In the genomic region with DNA sequence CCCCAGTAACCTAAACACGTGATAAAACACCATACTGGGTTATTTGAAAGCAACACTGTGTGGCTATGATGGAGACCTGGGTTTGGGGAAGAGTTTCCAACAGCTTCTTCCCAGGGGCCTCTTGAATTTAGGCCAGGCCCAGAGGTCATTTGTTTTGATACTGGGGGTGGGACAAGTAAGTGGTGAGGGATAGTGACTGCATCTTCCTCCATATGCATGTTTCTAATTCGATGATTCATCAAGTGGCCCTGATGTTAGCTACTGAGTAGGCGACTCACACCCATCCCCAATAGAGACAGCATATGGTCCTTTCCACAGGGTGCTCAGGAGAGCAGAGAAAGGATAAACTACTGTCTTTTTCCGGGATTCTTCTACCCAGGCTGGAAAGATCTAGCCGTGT, we compare ENCODE assay signal across 20 cellular contexts. TPM values are rescaled to one million over a fixed set of nuclear protein-coding genes. Genes with fewer than 3 reads are reported as not detected.
DNase-seq lines count a peak whose midpoint lies in the region; ATAC-seq and TF ChIP-seq lines count a peak whose summit lies in the region.
"Had no signal": no experiment of that assay in that cellular context is flagged by ENCODE, and none has a peak within 500 bp of the region (broad histone marks: within the 10 kb centered on the region; RNA-seq: fewer than 3 reads in every experiment).

No MANE protein-coding gene starts in this region.

- DNase-seq in Daoy (ENCODE audit: low read depth) (peak; percentile 58), NB4 (ENCODE audit: low read depth) (peak; percentile 9), breast epithelium (ENCODE audit: low spot score in 2 of 2) (no peak), mesendoderm (peak; percentile 28), mesothelial cell of epicardium (ENCODE audit: low spot score in 2 of 2, unreplicated experiment in 2 of 2) (no peak), OCI-LY7 (ENCODE audit: low spot score) (no peak)
- DNase-seq: activated CD4-positive, alpha-beta T cell treated with anti-CD3 and anti-CD28 coated beads, Interleukin-2, amount 10 ng/mL, durations not matched to agents 7 days and 5 days; activated T-cell treated with anti-CD3 and anti-CD28 coated beads, Interleukin-2, amount 50 U/mL, for 4 hours; amniotic stem cell; left cardiac atrium; naive B cell; NCI-H1092; right cardiac atrium; stimulated activated CD4-positive, alpha-beta T cell treated with anti-CD3 and anti-CD28 coated beads, Interleukin-4, amount 100 ng/mL, for 4 hours; stimulated activated naive CD4-positive, alpha-beta T cell had no signal

- H3K27ac Mint-ChIP-seq in mesothelial cell of epicardium, result no peak overlapping the region
- H3K27ac Mint-ChIP-seq: activated CD4-positive, alpha-beta T cell treated with anti-CD3 and anti-CD28 coated beads, Interleukin-2, amount 10 ng/mL, durations not matched to agents 7 days and 5 days; naive B cell had no signal

- H4K5ac ChIP-seq in mesendoderm (ENCODE audit: low read length), result no peak overlapping the region

- peaks cover 34% of the 10 kb centered on the region for H3K27me3 Mint-ChIP-seq in mesothelial cell of epicardium (ENCODE audit: low read depth)

- no CpG with 5 or more reads among the region's 5 CpGs for WGBS in mesendoderm (ENCODE audit: extremely low coverage, insufficient coverage, low lambda C conversion rate)

- H3K4me2 ChIP-seq in mesendoderm (ENCODE audit: low read length), result no peak overlapping the region
- H3K4me2 ChIP-seq in OCI-LY7 (ENCODE audit: low read length), result no peak overlapping the region
- H3K4me2 ChIP-seq: BLaER1 had no signal

- TF ChIP-seq POLR2A in NB4 (IDR thresholded peaks at IDR 0.05; ENCODE audit: extremely low read depth, insufficient read length) (no peak), breast epithelium (IDR thresholded peaks at IDR 0.05) (no peak)

- no peak overlapping the region for H3K4me3 ChIP-seq in NB4 (ENCODE audit: low read depth, low read length)
- no peak overlapping the region for H3K4me3 ChIP-seq in breast epithelium
- no peak overlapping the region for H3K4me3 ChIP-seq in mesendoderm (ENCODE audit: low read length)
- no peak overlapping the region for H3K4me3 ChIP-seq in OCI-LY7 (ENCODE audit: low read depth, low read length, poor library complexity, severe bottlenecking)
- H3K4me3 ChIP-seq: BLaER1 had no signal

- H3K23ac ChIP-seq in mesendoderm (ENCODE audit: low read length), result no peak overlapping the region

- no peak overlapping the region for H2AFZ ChIP-seq in OCI-LY7 (ENCODE audit: low read length)

- no peak overlapping the region for H3K56ac ChIP-seq in mesendoderm (ENCODE audit: low read length)

- H4K8ac ChIP-seq in mesendoderm (ENCODE audit: low read depth, low read length), result no peak overlapping the region

- no peak overlapping the region for H2AK5ac ChIP-seq in mesendoderm (ENCODE audit: low read length)

- TF ChIP-seq CTCF in NB4 (IDR thresholded peaks at IDR 0.05; ENCODE audit: low read depth, low read length) (no peak), breast epithelium (IDR thresholded peaks at IDR 0.05) (no peak), mesothelial cell of epicardium (IDR thresholded peaks at IDR 0.05; ENCODE audit: unreplicated experiment) (no peak), OCI-LY7 (conservative IDR thresholded peaks at IDR 0.05; ENCODE audit: low read length) (no peak)

- peaks cover 0 to 72% of the 10 kb centered on the region in 2 donors for H3K27me3 ChIP-seq in breast epithelium
- H3K27me3 ChIP-seq in mesendoderm (ENCODE audit: insufficient read depth, low read length, poor library complexity), result no peaks in the 10 kb centered on the region

- peaks cover 4% of the 10 kb centered on the region for H3K9me3 Mint-ChIP-seq in mesothelial cell of epicardium
- H3K9me3 Mint-ChIP-seq: activated CD4-positive, alpha-beta T cell treated with anti-CD3 and anti-CD28 coated beads, Interleukin-2, amount 10 ng/mL, durations not matched to agents 7 days and 5 days; activated T-cell treated with anti-CD3 and anti-CD28 coated beads, Interleukin-2, amount 50 U/mL, for 4 hours had no signal

- H2BK5ac ChIP-seq in mesendoderm (ENCODE audit: low read length), result no peak overlapping the region

- H3K79me2 ChIP-seq in mesendoderm (ENCODE audit: control insufficient read depth, insufficient read depth, low read length), result no peaks in the 10 kb centered on the region
- H3K79me2 ChIP-seq in OCI-LY7 (ENCODE audit: insufficient read depth, low read depth, low read length), result no peaks in the 10 kb centered on the region

- H3K36me3 ChIP-seq in breast epithelium, result no peaks in the 10 kb centered on the region
- H3K36me3 ChIP-seq in mesendoderm (ENCODE audit: control insufficient read depth, insufficient read depth, low read length), result no peaks in the 10 kb centered on the region
- no peaks in the 10 kb centered on the region for H3K36me3 ChIP-seq in OCI-LY7 (ENCODE audit: insufficient read depth, low read length)
- H3K36me3 ChIP-seq: BLaER1 had no signal

- BruUV-seq in OCI-LY7 (replicated peaks; lab: Mats Ljungman, UMichigan), result no TSS peak

- no peak overlapping the region for H2BK120ac ChIP-seq in mesendoderm (ENCODE audit: low read depth, low read length)

- no peaks in the 10 kb centered on the region for H4K20me1 ChIP-seq in OCI-LY7 (ENCODE audit: insufficient read depth, low read length)
- H4K20me1 ChIP-seq: BLaER1 had no signal

- intact Hi-C loops in breast epithelium (cut with DNase I; ENCODE audit: low total_unique reads) (loop anchor here (5.0 kb wide), 1 partner anchor 282 kb away; no protein-coding TSS in a partner anchor), OCI-LY7 (cut with micrococcal nuclease; ENCODE audit: unreplicated experiment) (no loop called here)

- no peak overlapping the region for H3K18ac ChIP-seq in mesendoderm (ENCODE audit: low read length)

- no peak overlapping the region for H2BK15ac ChIP-seq in mesendoderm (replicated peaks; ENCODE audit: low read depth)

- peak overlapping the region; percentile 47 to 74 for H3K27ac ChIP-seq in breast epithelium
- H3K27ac ChIP-seq in mesendoderm (ENCODE audit: low read depth, low read length), result no peak overlapping the region
- H3K27ac ChIP-seq in OCI-LY7 (ENCODE audit: low read depth, low read length, poor library complexity, severe bottlenecking), result no peak overlapping the region
- H3K27ac ChIP-seq: BLaER1 had no signal

- no peaks in the 10 kb centered on the region for H3K9me2 ChIP-seq in OCI-LY7 (ENCODE audit: insufficient read depth, low read length)

- no peaks in the 10 kb centered on the region for H3K36me3 Mint-ChIP-seq in mesothelial cell of epicardium
- H3K36me3 Mint-ChIP-seq: naive B cell had no signal

- ATAC-seq in HG03378 (IDR thresholded peaks at IDR 0.05; ENCODE audit: unreplicated experiment) (no peak), GM19455 (IDR thresholded peaks at IDR 0.05; ENCODE audit: unreplicated experiment) (no peak)
- ATAC-seq: activated T-cell treated with anti-CD3 and anti-CD28 coated beads, Interleukin-2, amount 50 U/mL, for 4 hours; left cardiac atrium; right cardiac atrium had no signal

- H3K4me1 Mint-ChIP-seq in mesothelial cell of epicardium, result peaks cover 6% of the 10 kb centered on the region

- H3K4me3 Mint-ChIP-seq in mesothelial cell of epicardium, result no peak overlapping the region
- H3K4me3 Mint-ChIP-seq: activated CD4-positive, alpha-beta T cell treated with anti-CD3 and anti-CD28 coated beads, Interleukin-2, amount 10 ng/mL, durations not matched to agents 7 days and 5 days; activated T-cell treated with anti-CD3 and anti-CD28 coated beads, Interleukin-2, amount 50 U/mL, for 4 hours; naive B cell had no signal

- no peaks in the 10 kb centered on the region for H3K79me1 ChIP-seq in mesendoderm (ENCODE audit: low read length)

- H3K4me1 ChIP-seq in breast epithelium, result no peaks in the 10 kb centered on the region
- H3K4me1 ChIP-seq in mesendoderm (ENCODE audit: control insufficient read depth, low read depth, low read length), result no peaks in the 10 kb centered on the region
- no peaks in the 10 kb centered on the region for H3K4me1 ChIP-seq in OCI-LY7 (ENCODE audit: insufficient read depth, low read length, poor library complexity, severe bottlenecking)
- H3K4me1 ChIP-seq: BLaER1 had no signal

- H3K9me3 ChIP-seq in breast epithelium (no peaks in the 10 kb centered on the region), OCI-LY7 (ENCODE audit: low read length) (no peaks in the 10 kb centered on the region)
- H3K9me3 ChIP-seq: BLaER1 had no signal

- CTCF ChIA-PET in OCI-LY7 (lab: Charles Lee; ENCODE audit: unreplicated experiment), result no interaction called here

- no peak overlapping the region for H3K4ac ChIP-seq in mesendoderm (ENCODE audit: low read depth, low read length)

- POLR2A ChIA-PET in OCI-LY7 (lab: Charles Lee), result no interaction called here

- H3K9ac ChIP-seq in mesendoderm (ENCODE audit: low read length), result no peak overlapping the region
- H3K9ac ChIP-seq: BLaER1 had no signal

RNA-seq across cellular contexts. Expression of gene NDP, which starts 2.7 kb away (rescaled TPM):
- 0.06 TPM in 1 of 2 replicates, not detected in the other for total RNA-seq in Daoy (2014; rRNA removed; shearing (Covaris generic))
- 1 to 10 TPM in 1 of 3 donors, under 1 TPM in 1, not detected in 1; 0.66 to 4.0 TPM for total RNA-seq in breast epithelium
- 0.07 TPM for polyA plus RNA-seq in mesendoderm (2013, experiment 1 of 2)
- polyA plus RNA-seq in mesendoderm (2013, experiment 2 of 2), result 0.11 TPM
- 0.29 to 0.66 TPM (median 0.45 TPM) in 3 replicates for total RNA-seq in mesothelial cell of epicardium
- not detected in 2 replicates for total RNA-seq in OCI-LY7 (2014; rRNA removed; shearing (Covaris generic))
- total RNA-seq in OCI-LY7 (2022), result not detected in 2 replicates
- total RNA-seq: activated CD4-positive, alpha-beta T cell treated with anti-CD3 and anti-CD28 coated beads, Interleukin-2, amount 10 ng/mL, durations not matched to agents 7 days and 5 days; activated T-cell treated with anti-CD3 and anti-CD28 coated beads, Interleukin-2, amount 50 U/mL, for 4 hours; left cardiac atrium; NCI-H460; T-helper 2 cell treated with Interferon-gamma antibody and Interleukin-4, amounts not matched to agents 100 ng/mL and 5 ng/mL, for 36 hours had no signal
- polyA plus RNA-seq: right cardiac atrium had no signal

Comparison
In these comparisons a context has a peak if more than half of its experiments do, and no peak if none do; other contexts are left out.
1. DNase-seq: peak in Daoy (single experiment), NB4 (single experiment) and mesendoderm (single experiment); none in breast epithelium (0 of 2), mesothelial cell of epicardium (0 of 2) and OCI-LY7 (single experiment).
2. H3K27ac ChIP-seq: peak in breast epithelium (2 of 2); none in mesendoderm (single experiment) and OCI-LY7 (single experiment).